In the genomic region with DNA sequence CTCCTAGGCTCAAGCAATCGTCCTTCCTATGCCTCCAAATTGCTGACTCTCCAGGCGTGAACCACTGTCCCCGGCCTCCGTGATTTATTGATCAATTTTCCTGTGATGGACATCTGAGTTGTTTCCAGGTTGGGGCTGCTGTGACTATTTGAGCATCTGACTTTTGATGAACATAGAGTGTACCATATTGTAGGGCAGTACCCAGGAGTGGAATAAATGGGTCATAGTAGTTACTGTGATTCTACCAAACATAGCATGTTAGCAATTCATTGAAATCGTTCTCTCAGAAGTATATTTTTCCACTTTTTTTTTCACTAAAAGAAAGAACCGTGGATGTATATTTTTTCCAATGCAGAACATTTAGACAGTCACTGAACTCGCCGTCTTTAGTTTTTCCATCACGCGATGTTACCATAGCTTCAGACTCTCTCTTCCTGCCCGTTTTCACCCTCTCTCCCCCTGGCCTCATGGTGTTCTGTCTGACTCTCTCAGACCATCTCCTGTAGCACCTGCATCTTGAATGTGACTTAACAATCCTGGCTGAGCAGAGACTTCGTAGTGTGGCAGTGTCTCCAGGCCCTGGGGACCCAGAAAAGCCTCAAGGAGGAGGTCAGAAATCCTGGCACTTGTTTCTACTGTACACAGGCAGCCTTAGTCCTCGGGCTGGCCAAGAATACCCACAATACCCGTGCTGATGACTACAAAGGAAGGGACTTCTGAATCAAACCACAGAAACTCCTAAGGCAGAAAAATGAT, we compare ENCODE assay signal across 15 cellular contexts. TPM values are rescaled to one million over a fixed set of nuclear protein-coding genes. Genes with fewer than 3 reads are reported as not detected.
DNase-seq lines count a peak whose midpoint lies in the region.
"Had no signal": no experiment of that assay in that cellular context is flagged by ENCODE, and none has a peak within 500 bp of the region (broad histone marks: within the 10 kb centered on the region; RNA-seq: fewer than 3 reads in every experiment).

No MANE protein-coding gene starts in this region.

- no peaks in the 10 kb centered on the region for H3K36me3 ChIP-seq in SJCRH30
- H3K36me3 ChIP-seq: sigmoid colon had no signal

- DNase-seq in stimulated activated naive CD4-positive, alpha-beta T cell treated with Interleukin-2 at 50 U/mL for 16 hours (lab: John Stamatoyannopoulos, UW): peak; percentile 51
- no peak for DNase-seq in stimulated activated naive CD4-positive, alpha-beta T cell (lab: John Stamatoyannopoulos, UW)
- DNase-seq in activated CD4-positive, alpha-beta T cell treated with anti-CD3 and anti-CD28 coated beads, Interleukin-2, amount 50 U/mL, for 48 hours: peak; percentile 55 to 61
- DNase-seq in foreskin melanocyte (peak; percentile 66), SJCRH30 (no peak), NCI-H1092 treated with DMSO at 0.1 percent for 48 hours (lab: John Stamatoyannopoulos, UW) (no peak), NCI-H2029 (lab: John Stamatoyannopoulos, UW) (no peak), SHP77 (lab: John Stamatoyannopoulos, UW) (no peak)
- DNase-seq: H9, KG1, NCI-H1417 treated with DMSO at 0.1 percent for 48 hours, NCI-H510A treated with DMSO at 0.1 percent for 48 hours, sigmoid colon had no signal

- peaks cover 6% of the 10 kb centered on the region; the same call in 1 of the 2 replicates for H3K4me1 ChIP-seq in SJCRH30

- no peak overlapping the region for H3K27ac ChIP-seq in SJCRH30
- H3K27ac ChIP-seq: sigmoid colon had no signal

- H3K4me3 ChIP-seq in SJCRH30: no peak overlapping the region
- H3K4me3 ChIP-seq: sigmoid colon had no signal

- H3K27me3 ChIP-seq in SJCRH30: no peaks in the 10 kb centered on the region

- no peaks in the 10 kb centered on the region for H3K9me3 ChIP-seq in SJCRH30 (replicated peaks)
- H3K9me3 ChIP-seq: sigmoid colon had no signal

RNA-seq across cellular contexts. Expression of gene RASGRP4, which starts 3.2 kb away (rescaled TPM):
- 0.73 and 0.94 TPM in 2 replicates for total RNA-seq in SJCRH30 (2014; rRNA removed; shearing (Covaris generic))
- total RNA-seq: chondrocyte, endothelial cell of umbilical vein had no signal

RNA-seq across cellular contexts. Expression of gene RYR1, which starts 4.3 kb away (rescaled TPM):
- 12.4 and 19.1 TPM in 2 replicates for total RNA-seq in SJCRH30 (2014; rRNA removed; shearing (Covaris generic))

RNA-seq across cellular contexts. Expression of gene FAM98C, which starts 26.3 kb away (rescaled TPM):
- 2.8 and 4.6 TPM in 2 replicates for total RNA-seq in SJCRH30 (2014; rRNA removed; shearing (Covaris generic))

RNA-seq across cellular contexts. Expression of gene SPRED3, which starts 40.7 kb away (rescaled TPM):
- 1.1 and 2.3 TPM in 2 replicates for total RNA-seq in SJCRH30 (2014; rRNA removed; shearing (Covaris generic))

RNA-seq across cellular contexts. Expression of gene GGN, which starts 41.4 kb away (rescaled TPM):
- total RNA-seq in SJCRH30 (2014; rRNA removed; shearing (Covaris generic)): 0.23 and 0.59 TPM in 2 replicates
- total RNA-seq: sigmoid colon had no signal

Comparison
In these comparisons a context has a peak if more than half of its experiments do, and no peak if none do; other contexts are left out.
1. DNase-seq: peak in stimulated activated naive CD4-positive, alpha-beta T cell treated with Interleukin-2 at 50 U/mL for 16 hours (single experiment), activated CD4-positive, alpha-beta T cell treated with anti-CD3 and anti-CD28 coated beads, Interleukin-2, amount 50 U/mL, for 48 hours (2 of 2) and foreskin melanocyte (single experiment); none in stimulated activated naive CD4-positive, alpha-beta T cell (0 of 6), SJCRH30 (0 of 2), NCI-H1092 treated with DMSO at 0.1 percent for 48 hours (single experiment), NCI-H2029 (single experiment) and SHP77 (0 of 2).